Comparison of ENCODE assay signal across 27 cellular contexts in genomic region chr13:36134632-36135031, GRCh38. TPM values are rescaled to one million over a fixed set of nuclear protein-coding genes. Genes with fewer than 3 reads are reported as not detected.
"Had no signal": no experiment of that assay in that cellular context is flagged by ENCODE, and none has a peak within 500 bp of the region (broad histone marks: within the 10 kb centered on the region; RNA-seq: fewer than 3 reads in every experiment).

No MANE protein-coding gene starts in this region.

- H3K79me2 ChIP-seq: parathyroid adenoma had no signal

- H3K4me3 ChIP-seq: left lung, mucosa of descending colon, right atrium auricular region, right lobe of liver, smooth muscle cell, stomach, testis, thyroid gland, transverse colon, upper lobe of left lung, vagina had no signal

- H3K27ac ChIP-seq: left lung, neutrophil, parathyroid adenoma, right atrium auricular region, right lobe of liver, stomach, testis, thyroid gland, transverse colon, upper lobe of left lung, vagina had no signal

- H3K27ac Mint-ChIP-seq: memory B cell; naive thymus-derived CD4-positive, alpha-beta T cell; natural killer cell treated with Interleukin-12 subunit alpha and Interleukin-12 subunit beta and Interleukin-15 and Interleukin-18, amount 100 ng/mL, for 72 hours; stimulated activated memory B cell treated with anti-CD40 and anti-IgM and Interleukin-4, amounts not matched to agents 10 μg/mL and 1 μg/mL and 100 μg/mL, for 72 hours had no signal

- ATAC-seq: left cardiac atrium; left lung; mucosa of descending colon; naive thymus-derived CD4-positive, alpha-beta T cell; natural killer cell treated with Interleukin-12 subunit alpha and Interleukin-12 subunit beta and Interleukin-15 and Interleukin-18, amount 100 ng/mL, for 72 hours; right lobe of liver; stimulated activated memory B cell treated with anti-CD40 and anti-IgM and Interleukin-4, amounts not matched to agents 10 μg/mL and 1 μg/mL and 100 μg/mL, for 72 hours; stimulated activated naive CD8-positive, alpha-beta T cell treated with anti-CD3 and anti-CD28 coated beads, Interleukin-15, Interleukin-2, amounts not matched to agents 100 U/mL and 50 U/mL, for 24 hours had no signal

- H2AFZ ChIP-seq: parathyroid adenoma had no signal

- H3K4me2 ChIP-seq: smooth muscle cell had no signal

- H3K36me3 Mint-ChIP-seq: memory B cell; naive thymus-derived CD4-positive, alpha-beta T cell; stimulated activated memory B cell treated with anti-CD40 and anti-IgM and Interleukin-4, amounts not matched to agents 10 μg/mL and 1 μg/mL and 100 μg/mL, for 72 hours had no signal

- H3K9me3 ChIP-seq: left lung, mucosa of descending colon, neutrophil, right atrium auricular region, right lobe of liver, stomach, testis, thyroid gland, transverse colon, upper lobe of left lung, vagina had no signal

- DNase-seq: hippocampal formation; kidney glomerular epithelial cell; left cardiac atrium; left lung; midbrain; mucosa of descending colon; naive thymus-derived CD4-positive, alpha-beta T cell; occipital lobe; right lobe of liver; stimulated activated CD4-positive, alpha-beta T cell treated with anti-CD3 and anti-CD28 coated beads, Interleukin-1b, Interleukin-23, amount 100 ng/mL, for 48 hours; stimulated activated CD4-positive, alpha-beta T cell treated with anti-CD3 and anti-CD28 coated beads, Interleukin-2, amount 100 ng/mL, for 48 hours; stimulated activated CD4-positive, alpha-beta T cell treated with anti-CD3 and anti-CD28 coated beads, Interleukin-4, amount 100 ng/mL, for 4 hours; stimulated activated CD8-positive, alpha-beta memory T cell treated with anti-CD3 and anti-CD28 coated beads, Interleukin-4, amount 100 ng/mL, for 48 hours; stimulated activated naive CD8-positive, alpha-beta T cell treated with anti-CD3 and anti-CD28 coated beads, Interleukin-15, Interleukin-2, amounts not matched to agents 100 U/mL and 50 U/mL, for 24 hours; stomach; testis; thyroid gland; transverse colon; upper lobe of left lung had no signal

- H3K4me1 ChIP-seq: parathyroid adenoma, right lobe of liver, testis, transverse colon had no signal

- H3K27me3 ChIP-seq: right atrium auricular region, right lobe of liver, testis, thyroid gland, vagina had no signal

- H3K36me3 ChIP-seq: left lung, neutrophil, right atrium auricular region, right lobe of liver, stomach, thyroid gland, transverse colon, upper lobe of left lung, vagina had no signal

- H3K4me1 Mint-ChIP-seq: memory B cell; stimulated activated memory B cell treated with anti-CD40 and anti-IgM and Interleukin-4, amounts not matched to agents 10 μg/mL and 1 μg/mL and 100 μg/mL, for 72 hours had no signal

- H3K9me3 Mint-ChIP-seq: natural killer cell treated with Interleukin-12 subunit alpha and Interleukin-12 subunit beta and Interleukin-15 and Interleukin-18, amount 100 ng/mL, for 72 hours; stimulated activated memory B cell treated with anti-CD40 and anti-IgM and Interleukin-4, amounts not matched to agents 10 μg/mL and 1 μg/mL and 100 μg/mL, for 72 hours had no signal

- H3K9ac ChIP-seq: parathyroid adenoma had no signal

- H3K4me3 Mint-ChIP-seq: memory B cell; naive thymus-derived CD4-positive, alpha-beta T cell; natural killer cell treated with Interleukin-12 subunit alpha and Interleukin-12 subunit beta and Interleukin-15 and Interleukin-18, amount 100 ng/mL, for 72 hours; stimulated activated memory B cell treated with anti-CD40 and anti-IgM and Interleukin-4, amounts not matched to agents 10 μg/mL and 1 μg/mL and 100 μg/mL, for 72 hours had no signal

RNA-seq across cellular contexts. Expression of gene DCLK1, which starts 3.5 kb away (rescaled TPM):
- total RNA-seq: naive thymus-derived CD4-positive, alpha-beta T cell; natural killer cell treated with Interleukin-12 subunit alpha and Interleukin-12 subunit beta and Interleukin-15 and Interleukin-18, amount 100 ng/mL, for 72 hours had no signal
- polyA plus RNA-seq: naive thymus-derived CD4-positive, alpha-beta T cell; smooth muscle cell had no signal
